In genomic region chr1:166855558-166855957, GRCh38 we compare ENCODE assay signal across 1 cellular context.
TF ChIP-seq lines count a peak whose summit lies in the region.

No MANE protein-coding gene starts in this region.

TF ChIP-seq in SK-N-SH treated with all-trans-retinoic acid at 6 μM for 48 hours, 23 proteins besides CTCF, POLR2A, EP300 and RAD21 (continued from another document):
- TF ChIP-seq POU6F1 (CRISPR knock-in tag; IDR thresholded peaks at IDR 0.05; ENCODE audit: borderline replicate concordance, low read depth) (no peak), SNAI2 (CRISPR knock-in tag; IDR thresholded peaks at IDR 0.05) (no peak), ESRRG (CRISPR knock-in tag; IDR thresholded peaks at IDR 0.05) (no peak), ZNF8 (CRISPR knock-in tag; IDR thresholded peaks at IDR 0.05) (no peak), GLIS3 (CRISPR knock-in tag; IDR thresholded peaks at IDR 0.05) (no peak)
